ENCODE assay signal across 14 cellular contexts in the genomic region with DNA sequence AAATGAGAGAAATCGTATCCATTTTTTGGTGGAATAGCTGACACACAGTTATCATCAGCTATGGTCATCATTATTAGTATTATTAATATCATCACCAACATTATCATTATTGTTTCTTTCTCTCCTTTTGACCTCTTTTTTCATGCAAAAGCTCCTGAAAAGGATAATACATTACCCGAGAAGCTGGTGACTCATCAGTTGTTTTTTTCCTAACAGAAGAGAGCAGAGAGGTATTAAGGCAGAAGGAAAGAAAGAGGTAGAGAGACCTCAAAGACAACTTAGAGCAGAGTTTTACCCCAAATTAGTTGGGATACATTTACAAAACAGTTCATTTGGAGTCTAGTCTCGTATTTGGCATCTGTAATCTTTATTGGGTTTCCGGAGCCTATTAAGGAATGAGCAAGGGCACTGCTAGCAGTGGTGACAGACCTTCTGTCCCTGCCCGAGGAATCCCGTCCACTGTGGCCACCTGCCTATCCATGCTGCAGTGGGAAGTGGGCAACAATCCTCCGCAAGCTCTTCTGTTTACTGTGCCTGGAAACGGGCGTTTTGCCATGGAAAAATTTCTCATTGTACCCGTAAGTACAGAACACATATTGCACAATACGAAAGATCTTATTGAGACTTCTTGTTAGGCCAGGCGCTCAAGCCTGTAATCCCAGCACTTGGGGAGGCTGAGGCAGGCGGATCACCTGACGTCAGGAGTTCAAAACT.
DNase-seq lines count a peak whose midpoint lies in the region; ATAC-seq and TF ChIP-seq lines count a peak whose summit lies in the region.
"Had no signal": no experiment of that assay in that cellular context is flagged by ENCODE, and none has a peak within 500 bp of the region (broad histone marks: within the 10 kb centered on the region; RNA-seq: fewer than 3 reads in every experiment).

No MANE protein-coding gene starts in this region.

- TF ChIP-seq POLR2A in adrenal gland (IDR thresholded peaks at IDR 0.05) = peak; percentile 43 to 49
- no peak for TF ChIP-seq POLR2A in sigmoid colon (IDR thresholded peaks at IDR 0.05)

- peak; percentile 59 for DNase-seq in ELR (ENCODE audit: low read depth)
- peak; percentile 66 to 92 (median 87) for DNase-seq in adrenal gland
- DNase-seq in heart right ventricle = peak in 1 of 2 donors; percentile 36
- peak; percentile 84 for DNase-seq in sigmoid colon
- no peak for DNase-seq in NCI-H2081 (lab: John Stamatoyannopoulos, UW)
- DNase-seq in ecto neural progenitor cell (ENCODE audit: low spot score) = no peak
- DNase-seq: activated T-cell treated with anti-CD3 and anti-CD28 coated beads, Interleukin-2, amount 50 U/mL, for 72 hours; C1 segment of cervical spinal cord; Kasumi-1; SIG-M5; stimulated activated naive B cell treated with anti-CD40 and anti-IgM and Interleukin-4, amounts not matched to agents 10 μg/mL and 1 μg/mL and 100 μg/mL, for 72 hours had no signal

- no peaks in the 10 kb centered on the region for H3K36me3 ChIP-seq in adrenal gland (replicated peaks in 1 of 2)
- H3K36me3 ChIP-seq in heart right ventricle = no peaks in the 10 kb centered on the region
- H3K36me3 ChIP-seq in sigmoid colon = no peaks in the 10 kb centered on the region

- peak in 6 of 8 donors; percentile 52 to 95 (median 71) for ATAC-seq in heart right ventricle
- ATAC-seq in HG03139 (IDR thresholded peaks at IDR 0.05; ENCODE audit: unreplicated experiment) = no peak
- no peak for ATAC-seq in HG03521 (IDR thresholded peaks at IDR 0.05; ENCODE audit: unreplicated experiment)
- ATAC-seq: activated T-cell treated with anti-CD3 and anti-CD28 coated beads, Interleukin-2, amount 50 U/mL, for 72 hours; stimulated activated naive B cell treated with anti-CD40 and anti-IgM and Interleukin-4, amounts not matched to agents 10 μg/mL and 1 μg/mL and 100 μg/mL, for 72 hours; WTC11 had no signal

- TF ChIP-seq CTCF in adrenal gland (IDR thresholded peaks at IDR 0.05) = no peak
- no peak for TF ChIP-seq CTCF in heart right ventricle (IDR thresholded peaks at IDR 0.05)
- no peak for TF ChIP-seq CTCF in sigmoid colon (IDR thresholded peaks at IDR 0.05)

- WGBS in adrenal gland, 4 donors = 45 to 56% (median 48%) methylated on average over 12 to 14 of the region's 14 CpGs
- 72 to 81% methylated on average over 14 of the region's 14 CpGs for WGBS in heart right ventricle, 2 donors
- 76 to 85% methylated on average over 14 of the region's 14 CpGs for WGBS in sigmoid colon, 2 donors

- H3K9me3 ChIP-seq in adrenal gland (replicated peaks in 1 of 3) (no peaks in the 10 kb centered on the region), heart right ventricle (no peaks in the 10 kb centered on the region), sigmoid colon (no peaks in the 10 kb centered on the region)

- H3K4me3 ChIP-seq in adrenal gland (peak overlapping the region in 1 of 4 donors; percentile 13), heart right ventricle (no peak overlapping the region), sigmoid colon (no peak overlapping the region)

- H3K4me1 ChIP-seq in adrenal gland (replicated peaks in 1 of 2) = peaks cover 17% of the 10 kb centered on the region in 2 donors
- H3K4me1 ChIP-seq in heart right ventricle = peaks cover 0 to 5% (median 0%) of the 10 kb centered on the region in 9 donors
- peaks cover 0 to 3% (median 0%) of the 10 kb centered on the region in 4 donors for H3K4me1 ChIP-seq in sigmoid colon

- intact Hi-C loops in adrenal gland (cut with DNase I) = no loop called here
- intact Hi-C loops in heart right ventricle (cut with DNase I) = loop anchor here in 1 of 10 donors (5.0 kb wide), 1 partner anchor 45 kb away; no protein-coding TSS in a partner anchor
- intact Hi-C loops in sigmoid colon (cut with DNase I) = no loop called here

- no peaks in the 10 kb centered on the region for H3K27me3 ChIP-seq in adrenal gland
- H3K27me3 ChIP-seq in heart right ventricle = no peaks in the 10 kb centered on the region
- no peaks in the 10 kb centered on the region for H3K27me3 ChIP-seq in sigmoid colon

- H3K27ac ChIP-seq in adrenal gland (peak overlapping the region; percentile 80 to 94 (median 92)), heart right ventricle (no peak overlapping the region), sigmoid colon (no peak overlapping the region)

- no peak for TF ChIP-seq EP300 in sigmoid colon (IDR thresholded peaks at IDR 0.05)

Comparison
In these comparisons a context has a peak if more than half of its experiments do, and no peak if none do; other contexts are left out.
1. DNase-seq: peak in ELR (single experiment), adrenal gland (7 of 7) and sigmoid colon (single experiment); none in NCI-H2081 (0 of 2) and ecto neural progenitor cell (single experiment).
2. H3K27ac ChIP-seq: peak in adrenal gland (5 of 5); none in heart right ventricle (0 of 10) and sigmoid colon (0 of 4).
3. POLR2A ChIP-seq: peak in adrenal gland (2 of 2); none in sigmoid colon (0 of 2).
4. ATAC-seq: peak in heart right ventricle (6 of 8); none in HG03139 (single experiment) and HG03521 (single experiment).